19 cellular contexts compared by ENCODE assay signal in the genomic region with DNA sequence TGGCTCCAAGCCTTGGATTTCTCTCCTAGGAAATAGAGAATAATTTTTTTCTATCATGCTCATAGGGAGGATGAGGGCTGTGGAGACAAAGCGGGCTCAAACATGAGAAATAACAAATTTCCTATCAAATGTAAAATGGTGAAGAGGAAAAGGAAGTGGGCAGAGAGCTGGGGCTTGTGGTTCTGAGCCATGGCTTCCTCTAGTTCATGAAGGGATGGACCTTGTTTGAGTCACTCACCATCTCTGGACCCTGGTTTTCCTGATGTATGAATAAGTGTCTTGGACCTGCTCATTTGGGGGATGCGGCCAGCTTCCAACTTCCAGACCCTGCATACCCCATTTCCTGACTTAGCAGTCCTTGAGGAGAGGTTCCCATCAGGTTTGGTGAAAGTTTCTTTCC.
"Had no signal": no experiment of that assay in that cellular context is flagged by ENCODE, and none has a peak within 500 bp of the region (broad histone marks: within the 10 kb centered on the region; RNA-seq: fewer than 3 reads in every experiment).

No MANE protein-coding gene starts in this region.

- H3K4me3 Mint-ChIP-seq: activated B cell treated with CpG ODN at 0.5 μM for 24 hours; activated CD4-positive, alpha-beta memory T cell treated with anti-CD3 and anti-CD28 coated beads, Interleukin-2, amount 10 ng/mL, durations not matched to agents 7 days and 5 days; nephron; stimulated activated naive CD8-positive, alpha-beta T cell treated with anti-CD3 and anti-CD28 coated beads, Interleukin-15, Interleukin-2, amounts not matched to agents 100 ng/mL and 50 ng/mL, for 24 hours; T-helper 2 cell treated with Interferon-gamma antibody and Interleukin-4, amounts not matched to agents 5 μg/mL and 100 μg/mL, for 36 hours had no signal

- H3K27ac Mint-ChIP-seq: activated B cell treated with CpG ODN at 0.5 μM for 24 hours; activated CD4-positive, alpha-beta memory T cell treated with anti-CD3 and anti-CD28 coated beads, Interleukin-2, amount 10 ng/mL, durations not matched to agents 7 days and 5 days; nephron; T-helper 2 cell treated with Interferon-gamma antibody and Interleukin-4, amounts not matched to agents 5 μg/mL and 100 μg/mL, for 36 hours had no signal

- ATAC-seq: foreskin keratinocyte, left colon, lower lobe of right lung had no signal

- H3K27me3 Mint-ChIP-seq: activated CD4-positive, alpha-beta memory T cell treated with anti-CD3 and anti-CD28 coated beads, Interleukin-2, amount 10 ng/mL, durations not matched to agents 7 days and 5 days had no signal

- DNase-seq: activated B cell treated with CpG ODN at 0.5 μM for 24 hours; activated CD4-positive, alpha-beta memory T cell treated with anti-CD3 and anti-CD28 coated beads, Interleukin-2, amount 10 ng/mL, durations not matched to agents 7 days and 5 days; activated CD4-positive, alpha-beta T cell treated with anti-CD3 and anti-CD28 coated beads for 4 hours; activated CD8-positive, alpha-beta memory T cell treated with anti-CD3 and anti-CD28 coated beads, Interleukin-2, amount 50 U/mL, for 48 hours; activated effector memory CD4-positive, alpha-beta T cell treated with anti-CD3 and anti-CD28 coated beads, Interleukin-2, amount 50 U/mL, for 16 hours; activated naive CD4-positive, alpha-beta T cell treated with anti-CD3 and anti-CD28 coated beads, Interleukin-2, amount 50 U/mL, for 16 hours; activated T-cell treated with anti-CD3 and anti-CD28 coated beads, Interleukin-2, amount 50 U/mL, for 48 hours; foreskin keratinocyte; left colon; lower lobe of right lung; nucleus accumbens; posterior cingulate gyrus; stimulated activated CD4-positive, alpha-beta T cell treated with anti-CD3 and anti-CD28 coated beads, Interleukin-1b, Interleukin-23, amount 100 ng/mL, for 48 hours; stimulated activated CD8-positive, alpha-beta memory T cell treated with anti-CD3 and anti-CD28 coated beads, Interleukin-4, amount 100 ng/mL, for 48 hours; transverse colon; uterus had no signal

- H3K4me1 Mint-ChIP-seq: nephron had no signal
